10 cellular contexts compared by ENCODE assay signal in genomic region chr1:19765623-19766022, GRCh38. TPM values are rescaled to one million over a fixed set of nuclear protein-coding genes. Genes with fewer than 3 reads are reported as not detected.
DNase-seq lines count a peak whose midpoint lies in the region; ATAC-seq and TF ChIP-seq lines count a peak whose summit lies in the region.
"Had no signal": no experiment of that assay in that cellular context is flagged by ENCODE, and none has a peak within 500 bp of the region (broad histone marks: within the 10 kb centered on the region; RNA-seq: fewer than 3 reads in every experiment).

No MANE protein-coding gene starts in this region.

- H3K4me1 Mint-ChIP-seq in activated T-helper 1 cell treated with anti-CD3 and anti-CD28 coated beads, Interleukin-12 subunit alpha, Interleukin-12 subunit beta, Interleukin-2, Interleukin-4 antibody, amounts not matched to agents 30 ng/mL and 10 ng/mL and 1 ng/mL, durations not matched to agents 14 hours and 24 hours and 36 hours (ENCODE audit: low read depth): peaks cover 18% of the 10 kb centered on the region

- H3K27ac ChIP-seq in MM.1S (ENCODE audit: low read length): no peak overlapping the region; the same call in 1 of the 2 replicates
- H3K27ac ChIP-seq: BLaER1 had no signal

- intact Hi-C loops in activated T-helper 1 cell treated with anti-CD3 and anti-CD28 coated beads, Interleukin-12 subunit alpha, Interleukin-12 subunit beta, Interleukin-2, Interleukin-4 antibody, amounts not matched to agents 30 ng/mL and 10 ng/mL and 1 ng/mL, durations not matched to agents 14 hours and 24 hours and 36 hours (cut with micrococcal nuclease): loop anchor here (1.0 to 10.0 kb wide), 4 partner anchors 35 to 419 kb away; partner anchors contain the start of genes OTUD3, PLA2G2C and UBXN10

- H3K9ac ChIP-seq in MM.1S (ENCODE audit: low read length): no peak overlapping the region
- H3K9ac ChIP-seq: BLaER1 had no signal

- no peak overlapping the region for H3K4me2 ChIP-seq in MM.1S (ENCODE audit: low read depth, low read length)
- H3K4me2 ChIP-seq: BLaER1 had no signal

- no peaks in the 10 kb centered on the region for H3K27me3 Mint-ChIP-seq in activated T-helper 1 cell treated with anti-CD3 and anti-CD28 coated beads, Interleukin-12 subunit alpha, Interleukin-12 subunit beta, Interleukin-2, Interleukin-4 antibody, amounts not matched to agents 30 ng/mL and 10 ng/mL and 1 ng/mL, durations not matched to agents 14 hours and 24 hours and 36 hours (ENCODE audit: insufficient read depth)

- 0 out of 2 replicates have a peak, but pooled peaks cover 2% of the 10 kb centered on the region for H3F3A ChIP-seq in MM.1S (ENCODE audit: insufficient read depth, low read length)

- no peak for ATAC-seq in HG03520 (IDR thresholded peaks at IDR 0.05; ENCODE audit: unreplicated experiment)

- peaks cover 6% of the 10 kb centered on the region for H3K36me3 Mint-ChIP-seq in activated T-helper 1 cell treated with anti-CD3 and anti-CD28 coated beads, Interleukin-12 subunit alpha, Interleukin-12 subunit beta, Interleukin-2, Interleukin-4 antibody, amounts not matched to agents 30 ng/mL and 10 ng/mL and 1 ng/mL, durations not matched to agents 14 hours and 24 hours and 36 hours (ENCODE audit: low read depth)

- H3K36me3 ChIP-seq in MM.1S (replicated peaks; ENCODE audit: insufficient read depth, low read length): no peaks in the 10 kb centered on the region

- no peaks in the 10 kb centered on the region for H3K9me3 Mint-ChIP-seq in activated T-helper 1 cell treated with anti-CD3 and anti-CD28 coated beads, Interleukin-12 subunit alpha, Interleukin-12 subunit beta, Interleukin-2, Interleukin-4 antibody, amounts not matched to agents 30 ng/mL and 10 ng/mL and 1 ng/mL, durations not matched to agents 14 hours and 24 hours and 36 hours

- H2AFZ ChIP-seq in MM.1S (ENCODE audit: low read length): no peak overlapping the region

- peaks cover 13% of the 10 kb centered on the region; the same call in 1 of the 2 replicates for H3K4me1 ChIP-seq in MM.1S (ENCODE audit: low read length)

- no peak for TF ChIP-seq CTCF in MM.1S (IDR thresholded peaks at IDR 0.05; ENCODE audit: low read length)

- no peaks in the 10 kb centered on the region for H3K27me3 ChIP-seq in MM.1S (replicated peaks; ENCODE audit: insufficient read depth, low read length)
- H3K27me3 ChIP-seq: BLaER1 had no signal

- H3K4me3 ChIP-seq in MM.1S (ENCODE audit: low read length): no peak overlapping the region
- H3K4me3 ChIP-seq: BLaER1 had no signal

- no peaks in the 10 kb centered on the region for H3K9me3 ChIP-seq in MM.1S (replicated peaks; ENCODE audit: insufficient read depth, low read length)
- H3K9me3 ChIP-seq: BLaER1 had no signal

- peak overlapping the region; percentile 23 for H3K4me3 Mint-ChIP-seq in activated T-helper 1 cell treated with anti-CD3 and anti-CD28 coated beads, Interleukin-12 subunit alpha, Interleukin-12 subunit beta, Interleukin-2, Interleukin-4 antibody, amounts not matched to agents 30 ng/mL and 10 ng/mL and 1 ng/mL, durations not matched to agents 14 hours and 24 hours and 36 hours

- H3K79me2 ChIP-seq in MM.1S (ENCODE audit: low read length): no peaks in the 10 kb centered on the region

- DNase-seq in activated T-cell treated with anti-CD3 and anti-CD28 coated beads for 24 hours (ENCODE audit: low read depth) (peak; percentile 9), iPS-NIHi7 (ENCODE audit: extremely low spot score) (peak; percentile 64), MM.1S (no peak), NCI-H1092 (lab: John Stamatoyannopoulos, UW) (no peak)
- DNase-seq in activated T-cell treated with anti-CD3 and anti-CD28 coated beads, Interleukin-2, amount 50 U/mL, for 1 hour: no peak
- DNase-seq in activated T-helper 1 cell treated with anti-CD3 and anti-CD28 coated beads, Interleukin-12 subunit alpha, Interleukin-12 subunit beta, Interleukin-2, Interleukin-4 antibody, amounts not matched to agents 30 ng/mL and 10 ng/mL and 1 ng/mL, durations not matched to agents 14 hours and 24 hours and 36 hours (ENCODE audit: low spot score): no peak
- peak; percentile 37 for DNase-seq in stimulated activated CD8-positive, alpha-beta memory T cell treated with anti-CD3 and anti-CD28 coated beads, Interleukin-4, amount 100 ng/mL, for 48 hours
- DNase-seq: activated CD8-positive, alpha-beta memory T cell treated with anti-CD3 and anti-CD28 coated beads for 24 hours had no signal

- no peak overlapping the region for H3K27ac Mint-ChIP-seq in activated T-helper 1 cell treated with anti-CD3 and anti-CD28 coated beads, Interleukin-12 subunit alpha, Interleukin-12 subunit beta, Interleukin-2, Interleukin-4 antibody, amounts not matched to agents 30 ng/mL and 10 ng/mL and 1 ng/mL, durations not matched to agents 14 hours and 24 hours and 36 hours

- H4K20me1 ChIP-seq in MM.1S (ENCODE audit: insufficient read depth, low read length): no peaks in the 10 kb centered on the region
- H4K20me1 ChIP-seq: BLaER1 had no signal

- no peaks in the 10 kb centered on the region for H3K9me2 ChIP-seq in MM.1S (replicated peaks; ENCODE audit: insufficient read depth, low read length)

RNA-seq across cellular contexts. Expression of gene TMCO4, which starts 34.1 kb away (rescaled TPM):
- total RNA-seq in activated T-helper 1 cell treated with anti-CD3 and anti-CD28 coated beads, Interleukin-12 subunit alpha, Interleukin-12 subunit beta, Interleukin-2, Interleukin-4 antibody, amounts not matched to agents 30 ng/mL and 10 ng/mL and 1 ng/mL, durations not matched to agents 14 hours and 24 hours and 36 hours: 14.0 and 15.1 TPM in 2 replicates

RNA-seq across cellular contexts. Expression of gene RNF186, which starts 49.5 kb away (rescaled TPM):
- total RNA-seq in activated T-helper 1 cell treated with anti-CD3 and anti-CD28 coated beads, Interleukin-12 subunit alpha, Interleukin-12 subunit beta, Interleukin-2, Interleukin-4 antibody, amounts not matched to agents 30 ng/mL and 10 ng/mL and 1 ng/mL, durations not matched to agents 14 hours and 24 hours and 36 hours: not detected in 2 replicates

Comparison
In these comparisons a context has a peak if more than half of its experiments do, and no peak if none do; other contexts are left out.
1. DNase-seq: peak in activated T-cell treated with anti-CD3 and anti-CD28 coated beads for 24 hours (single experiment), iPS-NIHi7 (single experiment) and stimulated activated CD8-positive, alpha-beta memory T cell treated with anti-CD3 and anti-CD28 coated beads, Interleukin-4, amount 100 ng/mL, for 48 hours (single experiment); none in activated T-cell treated with anti-CD3 and anti-CD28 coated beads, Interleukin-2, amount 50 U/mL, for 1 hour (single experiment), activated T-helper 1 cell treated with anti-CD3 and anti-CD28 coated beads, Interleukin-12 subunit alpha, Interleukin-12 subunit beta, Interleukin-2, Interleukin-4 antibody, amounts not matched to agents 30 ng/mL and 10 ng/mL and 1 ng/mL, durations not matched to agents 14 hours and 24 hours and 36 hours (single experiment), MM.1S (single experiment) and NCI-H1092 (single experiment).